Comparison of ENCODE assay signal across 8 cellular contexts in genomic region chr12:121581681-121582439, GRCh38. TPM values are rescaled to one million over a fixed set of nuclear protein-coding genes. Genes with fewer than 3 reads are reported as not detected.
DNase-seq lines count a peak whose midpoint lies in the region; ATAC-seq, FAIRE-seq and TF ChIP-seq lines count a peak whose summit lies in the region.

No MANE protein-coding gene starts in this region.

- H4K20me1 ChIP-seq in IMR-90 (ENCODE audit: insufficient read depth, low read length) = no peaks in the 10 kb centered on the region

- H3K9me1 ChIP-seq in IMR-90 (ENCODE audit: insufficient read depth, low read length) = 0 out of 2 replicates have a peak, but pooled peaks cover 5% of the 10 kb centered on the region

- WGBS in IMR-90 (ENCODE audit: extremely low coverage in 2 of 2, insufficient read length in 1 of 2), 2 experiments = 3% methylated on average over 5 of the region's 17 CpGs; no CpG with 5 or more reads in 1 of the 2 experiments
- WGBS in iPS DF 6.9 (ENCODE audit: insufficient coverage, insufficient read length) = no CpG with 5 or more reads among the region's 17 CpGs
- WGBS in small intestine, 3 donors = 8 to 28% (median 26%) methylated on average over 17 of the region's 17 CpGs

- FAIRE-seq in small intestine (lab: Jason Lieb, UNC) = no peak

- TF ChIP-seq POLR2A in IMR-90 (IDR thresholded peaks at IDR 0.05; ENCODE audit: low read depth, low read length) = no peak

- no peak for ATAC-seq in IMR-90 (ENCODE audit: low read depth)
- no peak for ATAC-seq in HG02981 (IDR thresholded peaks at IDR 0.05; ENCODE audit: unreplicated experiment)
- ATAC-seq in GM18870 (IDR thresholded peaks at IDR 0.05; ENCODE audit: unreplicated experiment) = no peak
- no peak for ATAC-seq in GM18861 (IDR thresholded peaks at IDR 0.05; ENCODE audit: unreplicated experiment)

- H2BK120ac ChIP-seq in IMR-90 (ENCODE audit: low read depth, low read length) = peak overlapping the region; percentile 58

- peak overlapping the region; percentile 18 for H2AK9ac ChIP-seq in IMR-90 (replicated peaks; ENCODE audit: low read depth, low read length, poor library complexity)

- H3K27me3 ChIP-seq in IMR-90 (ENCODE audit: control insufficient read depth, insufficient read depth, low read length) (no peaks in the 10 kb centered on the region), iPS DF 6.9 (ENCODE audit: control insufficient read depth, insufficient read depth, low read length) (no peaks in the 10 kb centered on the region), small intestine (ENCODE audit: control insufficient read depth in 2 of 2, insufficient read depth in 2 of 2, low read length in 2 of 2) (no peaks in the 10 kb centered on the region)

- dilution Hi-C loops in IMR-90 (cut with HindIII; ENCODE audit: low sequenced_read_pairs, unreplicated experiment) = no loop called here

- CTCF ChIA-PET in IMR-90 (lab: Yijun Ruan, JAX) = no interaction called here

- H2BK15ac ChIP-seq in IMR-90 (ENCODE audit: low read depth, low read length) = peak overlapping the region; percentile 46; the same call in 1 of the 3 replicates

- peak overlapping the region; percentile 42; the same call in 1 of the 2 replicates for H3K56ac ChIP-seq in IMR-90 (ENCODE audit: extremely low read depth, insufficient read depth, low read length)

- H3K36me3 ChIP-seq in IMR-90 (ENCODE audit: control insufficient read depth, insufficient read depth, low read length) = no peaks in the 10 kb centered on the region
- H3K36me3 ChIP-seq in iPS DF 6.9 (ENCODE audit: control insufficient read depth, insufficient read depth, low read length) = no peaks in the 10 kb centered on the region
- H3K36me3 ChIP-seq in small intestine (ENCODE audit: control insufficient read depth in 2 of 2, insufficient read depth in 2 of 2, low read length in 2 of 2) = no peaks in the 10 kb centered on the region

- peak overlapping the region; percentile 49 to 83; a peak in 3 of 4 replicates for H4K8ac ChIP-seq in IMR-90 (ENCODE audit: low read depth in 2 of 2, low read length in 2 of 2)

- peak overlapping the region; percentile 0; the same call in 1 of the 2 replicates for H3K18ac ChIP-seq in IMR-90 (ENCODE audit: low read depth, low read length)

- H3K9me3 ChIP-seq in IMR-90 (ENCODE audit: control insufficient read depth, insufficient read depth, low read length) (no peaks in the 10 kb centered on the region), iPS DF 6.9 (ENCODE audit: control insufficient read depth, insufficient read depth, low read length) (no peaks in the 10 kb centered on the region), small intestine (ENCODE audit: control insufficient read depth, low read depth) (no peaks in the 10 kb centered on the region)

- peak overlapping the region; percentile 13; the same call in 1 of the 2 replicates for H4K5ac ChIP-seq in IMR-90 (ENCODE audit: low read depth, low read length)

- H3K9ac ChIP-seq in IMR-90 (ENCODE audit: low read depth, low read length) = peak overlapping the region; percentile 66

- intact Hi-C loops in IMR-90 (cut with micrococcal nuclease) = loop anchor here (5.0 kb wide), 1 partner anchor 45 kb away; the partner anchor contains the start of gene ORAI1

- peak overlapping the region; percentile 5; the same call in 1 of the 2 replicates for H2BK20ac ChIP-seq in IMR-90 (ENCODE audit: low read depth, low read length)

- peak overlapping the region; percentile 73 for H3K4me2 ChIP-seq in IMR-90 (ENCODE audit: low read depth, low read length)

- H2BK5ac ChIP-seq in IMR-90 (ENCODE audit: low read depth, low read length, poor library complexity, severe bottlenecking) = peak overlapping the region; percentile 38

- in situ Hi-C loops in IMR-90 (cut with MboI; ENCODE audit: low sequenced_read_pairs) = no loop called here

- peak overlapping the region; percentile 73 for H2AK5ac ChIP-seq in IMR-90 (ENCODE audit: low read depth, low read length)

- peak overlapping the region; percentile 66 for H3K23ac ChIP-seq in IMR-90 (ENCODE audit: low read depth, low read length)

- BruUV-seq in IMR-90 (replicated peaks; lab: Mats Ljungman, UMichigan) = no TSS peak

- peak overlapping the region; percentile 64 for H3K4me3 ChIP-seq in IMR-90 (ENCODE audit: insufficient read depth, low read depth, low read length)
- H3K4me3 ChIP-seq in iPS DF 6.9 (ENCODE audit: low read length) = peak overlapping the region; percentile 67; the same call in 1 of the 2 replicates
- H3K4me3 ChIP-seq in small intestine (ENCODE audit: low read depth in 1 of 2, low read length in 2 of 2) = no peak overlapping the region

- no peak for TF ChIP-seq RAD21 in IMR-90 (IDR thresholded peaks at IDR 0.05; ENCODE audit: low read length)

- POLR2A ChIA-PET in IMR-90 (lab: Charles Lee; ENCODE audit: unreplicated experiment) = no interaction called here

- H3K4me1 ChIP-seq in IMR-90 (ENCODE audit: control insufficient read depth, insufficient read depth, low read length) = peaks cover 17% of the 10 kb centered on the region
- peaks cover 2% of the 10 kb centered on the region for H3K4me1 ChIP-seq in iPS DF 6.9 (ENCODE audit: control insufficient read depth, insufficient read depth, low read length)
- H3K4me1 ChIP-seq in small intestine (ENCODE audit: control insufficient read depth in 2 of 2, insufficient read depth in 1 of 2, low read depth in 1 of 2, low read length in 1 of 2) = peaks cover 2 to 9% of the 10 kb centered on the region in 2 donors

- H2AFZ ChIP-seq in IMR-90 (replicated peaks; ENCODE audit: low read length, poor library complexity) = peak overlapping the region; percentile 81

- DNase-seq in Ammon's horn (ENCODE audit: low spot score) = peak; percentile 69
- peak; percentile 50 for DNase-seq in IMR-90
- peak; percentile 9 for DNase-seq in amniotic epithelial cell (ENCODE audit: low read depth)
- DNase-seq in iPS DF 6.9 (ENCODE audit: low read depth, low spot score) = no peak
- DNase-seq in small intestine = peak; percentile 39

- H3K14ac ChIP-seq in IMR-90 (replicated peaks; ENCODE audit: low read depth, low read length) = peak overlapping the region; percentile 70

- peak overlapping the region; percentile 37; the same call in 1 of the 2 replicates for H4K91ac ChIP-seq in IMR-90 (ENCODE audit: insufficient read depth, low read depth, low read length)

- 0 out of 2 replicates have a peak, but pooled peaks have one; percentile 11 for TF ChIP-seq CTCF in IMR-90 (conservative IDR thresholded peaks at IDR 0.05; ENCODE audit: low read depth, low read length)

- peak overlapping the region; percentile 6; the same call in 1 of the 2 replicates for H3K27ac ChIP-seq in IMR-90 (ENCODE audit: insufficient read depth, low read length)
- no peak overlapping the region for H3K27ac ChIP-seq in iPS DF 6.9 (ENCODE audit: low read length)
- peak overlapping the region in 1 of 2 donors; percentile 74 for H3K27ac ChIP-seq in small intestine (ENCODE audit: low read depth in 1 of 2, low read length in 1 of 2)

- peaks cover 12 to 35% of the 10 kb centered on the region in 2 experiments; a peak in 3 of 4 replicates for H3K79me1 ChIP-seq in IMR-90 (ENCODE audit: low read depth in 1 of 2, low read length in 2 of 2)

- H3K4ac ChIP-seq in IMR-90 (ENCODE audit: low read depth, low read length) = peak overlapping the region; percentile 78

TF ChIP-seq in IMR-90, 13 proteins besides CTCF, POLR2A, EP300 and RAD21:
- TF ChIP-seq, protein P1, sequence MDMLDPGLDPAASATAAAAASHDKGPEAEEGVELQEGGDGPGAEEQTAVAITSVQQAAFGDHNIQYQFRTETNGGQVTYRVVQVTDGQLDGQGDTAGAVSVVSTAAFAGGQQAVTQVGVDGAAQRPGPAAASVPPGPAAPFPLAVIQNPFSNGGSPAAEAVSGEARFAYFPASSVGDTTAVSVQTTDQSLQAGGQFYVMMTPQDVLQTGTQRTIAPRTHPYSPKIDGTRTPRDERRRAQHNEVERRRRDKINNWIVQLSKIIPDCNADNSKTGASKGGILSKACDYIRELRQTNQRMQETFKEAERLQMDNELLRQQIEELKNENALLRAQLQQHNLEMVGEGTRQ (IDR thresholded peaks at IDR 0.05; ENCODE audit: low read depth, low read length) = peak; percentile 77
- TF ChIP-seq MAFK (IDR thresholded peaks at IDR 0.05; ENCODE audit: low read depth, low read length) (no peak), ELK1 (IDR thresholded peaks at IDR 0.05; ENCODE audit: borderline replicate concordance, low read depth, low read length) (no peak), CHD1 (IDR thresholded peaks at IDR 0.05; ENCODE audit: low read depth, low read length) (no peak), BHLHE40 (IDR thresholded peaks at IDR 0.05; ENCODE audit: low read depth, low read length) (peak; percentile 71)

RNA-seq across cellular contexts. Expression of gene KDM2B, which starts 1.0 kb away (rescaled TPM):
- 21.1 and 24.2 TPM in 2 replicates for total RNA-seq in IMR-90 (2012; rRNA removed)
- 22.6 and 30.7 TPM in 2 replicates for polyA plus RNA-seq in IMR-90 (2012; rRNA removed)
- polyA plus RNA-seq in IMR-90 (2012; cell fraction: cytosol; rRNA removed) = 19.7 and 20.6 TPM in 2 replicates
- 51.3 and 95.2 TPM in 2 replicates for polyA plus RNA-seq in IMR-90 (2012; cell fraction: nucleus; rRNA removed; ENCODE audit: low replicate concordance)
- 10 to 100 TPM in 1 of 3 donors, 1 to 10 TPM in 2; 7.6 to 14.7 (median 8.9) TPM for polyA plus RNA-seq in small intestine

RNA-seq across cellular contexts. Expression of gene ORAI1, which starts 44.5 kb away (rescaled TPM):
- 3.9 and 4.4 TPM in 2 replicates for total RNA-seq in IMR-90 (2012; rRNA removed)
- polyA plus RNA-seq in IMR-90 (2012; rRNA removed) (22.7 and 31.1 TPM in 2 replicates), small intestine (10 to 100 TPM; 16.1 to 51.4 (median 30.8) TPM)
- 15.1 and 44.2 TPM in 2 replicates for polyA plus RNA-seq in IMR-90 (2012; cell fraction: cytosol; rRNA removed)
- polyA plus RNA-seq in IMR-90 (2012; cell fraction: nucleus; rRNA removed; ENCODE audit: low replicate concordance) = 5.3 and 12.5 TPM in 2 replicates

Comparison
In these comparisons a context has a peak if more than half of its experiments do, and no peak if none do; other contexts are left out.
1. H3K4me3 ChIP-seq: peak in IMR-90 (single experiment) and iPS DF 6.9 (single experiment); none in small intestine (0 of 2).